In the genomic region with DNA sequence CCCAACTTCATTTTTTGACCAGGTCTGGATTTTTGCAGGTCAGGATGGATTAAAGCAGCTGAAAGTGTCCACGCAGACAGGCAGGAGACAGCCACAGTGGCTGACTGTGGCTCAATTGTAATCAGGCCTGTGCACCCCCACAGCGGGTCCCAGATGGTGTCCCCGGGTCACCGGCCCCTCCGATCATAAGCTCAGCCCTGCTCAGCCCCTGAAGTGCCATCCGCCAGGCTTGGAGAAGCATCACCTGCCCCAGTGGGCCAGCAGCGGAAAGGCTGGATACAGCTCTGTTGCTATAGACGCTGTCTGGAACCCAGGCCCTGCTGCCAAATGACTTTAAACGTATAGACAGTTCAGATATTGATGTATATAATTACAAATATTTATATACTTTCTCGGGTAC, we compare ENCODE assay signal across 16 cellular contexts.
DNase-seq lines count a peak whose midpoint lies in the region; ATAC-seq and TF ChIP-seq lines count a peak whose summit lies in the region.
"Had no signal": no experiment of that assay in that cellular context is flagged by ENCODE, and none has a peak within 500 bp of the region (broad histone marks: within the 10 kb centered on the region; RNA-seq: fewer than 3 reads in every experiment).

No MANE protein-coding gene starts in this region.

- DNase-seq in Right ventricle myocardium inferior (ENCODE audit: missing footprints): peak; percentile 37
- DNase-seq in Right ventricle myocardium superior: no peak
- peak in 4 of 7 donors; percentile 3 to 10 (median 5) for DNase-seq in adrenal gland
- peak; percentile 11 to 37 for DNase-seq in tibial artery
- DNase-seq in stomach: no peak
- DNase-seq: CD8-positive, alpha-beta T cell; NCI-H1436 treated with DMSO at 0.1 percent for 48 hours; NCI-H446; NCI-H774; SIG-M5 had no signal

- H3K36me3 ChIP-seq in adrenal gland (replicated peaks in 1 of 2) (no peaks in the 10 kb centered on the region), neutrophil (peaks cover 4% of the 10 kb centered on the region), tibial artery (no peaks in the 10 kb centered on the region), stomach (peaks cover 0 to 36% (median 16%) of the 10 kb centered on the region in 4 donors)
- H3K36me3 ChIP-seq: Peyer's patch had no signal

- WGBS in adrenal gland, 4 donors: 91 to 98% (median 94%) methylated on average over 10 of the region's 10 CpGs
- WGBS in stomach, 5 donors: 87 to 93% (median 91%) methylated on average over 8 to 10 of the region's 10 CpGs

- ATAC-seq in Right ventricle myocardium inferior (no peak), Right ventricle myocardium superior (ENCODE audit: poor library complexity) (no peak), GM18505 (IDR thresholded peaks at IDR 0.05; ENCODE audit: unreplicated experiment) (no peak), HG02610 (IDR thresholded peaks at IDR 0.05; ENCODE audit: unreplicated experiment) (no peak)
- ATAC-seq: CD8-positive, alpha-beta T cell; K562 had no signal

- TF ChIP-seq EP300 in stomach (IDR thresholded peaks at IDR 0.05): no peak

- H3K27ac ChIP-seq in adrenal gland (no peak overlapping the region), neutrophil (peak overlapping the region; percentile 87), tibial artery (no peak overlapping the region), stomach (no peak overlapping the region)
- H3K27ac ChIP-seq: Peyer's patch had no signal

- H3K27me3 ChIP-seq in adrenal gland (no peaks in the 10 kb centered on the region), neutrophil (peaks cover 6% of the 10 kb centered on the region), tibial artery (peaks cover 0 to 46% of the 10 kb centered on the region in 2 donors), stomach (peaks cover 0 to 5% (median 0%) of the 10 kb centered on the region in 3 donors)
- H3K27me3 ChIP-seq: Peyer's patch had no signal

- no peak for TF ChIP-seq CTCF in adrenal gland (IDR thresholded peaks at IDR 0.05)
- TF ChIP-seq CTCF in neutrophil (IDR thresholded peaks at IDR 0.05): no peak
- TF ChIP-seq CTCF in tibial artery (IDR thresholded peaks at IDR 0.05): no peak
- TF ChIP-seq CTCF in stomach (IDR thresholded peaks at IDR 0.05): no peak

- H3K9me3 ChIP-seq in adrenal gland (replicated peaks in 1 of 3) (no peaks in the 10 kb centered on the region), neutrophil (no peaks in the 10 kb centered on the region), tibial artery (no peaks in the 10 kb centered on the region), stomach (no peaks in the 10 kb centered on the region)
- H3K9me3 ChIP-seq: Peyer's patch had no signal

- intact Hi-C loops in Right ventricle myocardium inferior (cut with DNase I): no loop called here
- intact Hi-C loops in Right ventricle myocardium superior (cut with DNase I): no loop called here
- intact Hi-C loops in adrenal gland (cut with DNase I): no loop called here
- intact Hi-C loops in tibial artery (cut with DNase I; ENCODE audit: low total_unique reads): no loop called here
- intact Hi-C loops in stomach (cut with DNase I; ENCODE audit: low total_unique reads): no loop called here

- H3K4me1 ChIP-seq in adrenal gland (replicated peaks in 1 of 2) (no peaks in the 10 kb centered on the region), neutrophil (ENCODE audit: control insufficient read depth in 1 of 2, insufficient read depth in 1 of 2, low read depth in 1 of 2, low read length in 1 of 2) (peaks cover 45 to 55% of the 10 kb centered on the region in 2 experiments), tibial artery (no peaks in the 10 kb centered on the region), stomach (no peaks in the 10 kb centered on the region)
- H3K4me1 ChIP-seq: Peyer's patch had no signal

- TF ChIP-seq POLR2A in adrenal gland (IDR thresholded peaks at IDR 0.05) (no peak), stomach (IDR thresholded peaks at IDR 0.05) (no peak), GM18505 (IDR thresholded peaks at IDR 0.05; ENCODE audit: borderline replicate concordance, extremely low read depth, insufficient read depth, insufficient read length) (no peak)

- no peak overlapping the region for H3K4me3 ChIP-seq in adrenal gland
- peak overlapping the region; percentile 31 to 64 for H3K4me3 ChIP-seq in neutrophil (ENCODE audit: low read depth in 1 of 2, low read length in 1 of 2)
- no peak overlapping the region for H3K4me3 ChIP-seq in tibial artery
- no peak overlapping the region for H3K4me3 ChIP-seq in stomach
- H3K4me3 ChIP-seq: GM23338, K562, Peyer's patch had no signal

Comparison
In these comparisons a context has a peak if more than half of its experiments do, and no peak if none do; other contexts are left out.
1. DNase-seq: peak in Right ventricle myocardium inferior (single experiment), adrenal gland (4 of 7) and tibial artery (2 of 2); none in Right ventricle myocardium superior (single experiment) and stomach (single experiment).
2. H3K4me3 ChIP-seq: peak in neutrophil (2 of 2); none in adrenal gland (0 of 4), tibial artery (0 of 2) and stomach (0 of 4).